In genomic region chr9:70229579-70229978, GRCh38 we compare ENCODE assay signal across 9 cellular contexts. TPM values are rescaled to one million over a fixed set of nuclear protein-coding genes. Genes with fewer than 3 reads are reported as not detected.
A peak's percentile ranks its signal among the peaks of the same experiment; 100 is the strongest.
DNase-seq lines count a peak whose midpoint lies in the region; FAIRE-seq and TF ChIP-seq lines count a peak whose summit lies in the region.
"Had no signal": no experiment of that assay in that cellular context is flagged by ENCODE, and none has a peak within 500 bp of the region (broad histone marks: within the 10 kb centered on the region; RNA-seq: fewer than 3 reads in every experiment).

No MANE protein-coding gene starts in this region.

- CTCF ChIA-PET in endothelial cell of umbilical vein (lab: Charles Lee) = interaction anchor here (0.6 to 4.5 kb wide), 10 partner anchors 107 to 557 kb away, joined by 3 to 38 read pairs (median 4); partner anchors contain the start of gene APBA1

- no peaks in the 10 kb centered on the region for H3K9me1 ChIP-seq in endothelial cell of umbilical vein (replicated peaks; ENCODE audit: control insufficient read depth, extremely low read depth, insufficient read depth, low read length)

- no peak overlapping the region for H3K27ac Mint-ChIP-seq in activated T-helper 2 cell treated with anti-CD3 and anti-CD28 coated beads, Interferon-gamma antibody, Interleukin-2, Interleukin-4, amounts not matched to agents 10 μg/mL and 5 μg/mL and 100 μg/mL, durations not matched to agents 14 hours and 24 hours and 36 hours

- peak; percentile 94 for FAIRE-seq in H54 (lab: Jason Lieb, UNC)
- no peak for FAIRE-seq in endothelial cell of umbilical vein (lab: Jason Lieb, UNC)
- FAIRE-seq: islet of Langerhans had no signal

- no peaks in the 10 kb centered on the region for H3K4me1 Mint-ChIP-seq in activated T-helper 2 cell treated with anti-CD3 and anti-CD28 coated beads, Interferon-gamma antibody, Interleukin-2, Interleukin-4, amounts not matched to agents 10 μg/mL and 5 μg/mL and 100 μg/mL, durations not matched to agents 14 hours and 24 hours and 36 hours (ENCODE audit: low read depth)

- H3K4me3 Mint-ChIP-seq in activated T-helper 2 cell treated with anti-CD3 and anti-CD28 coated beads, Interferon-gamma antibody, Interleukin-2, Interleukin-4, amounts not matched to agents 10 μg/mL and 5 μg/mL and 100 μg/mL, durations not matched to agents 14 hours and 24 hours and 36 hours (ENCODE audit: low read depth) = no peak overlapping the region

- no peak overlapping the region for H3K9ac ChIP-seq in endothelial cell of umbilical vein (replicated peaks; ENCODE audit: extremely low read depth, insufficient read depth, low read length)

- no peaks in the 10 kb centered on the region for H3K9me3 Mint-ChIP-seq in activated T-helper 2 cell treated with anti-CD3 and anti-CD28 coated beads, Interferon-gamma antibody, Interleukin-2, Interleukin-4, amounts not matched to agents 10 μg/mL and 5 μg/mL and 100 μg/mL, durations not matched to agents 14 hours and 24 hours and 36 hours

- BruUV-seq in endothelial cell of umbilical vein (replicated peaks; lab: Mats Ljungman, UMichigan) = no TSS peak

- H3K27me3 ChIP-seq in endothelial cell of umbilical vein (ENCODE audit: control insufficient read depth in 2 of 2, insufficient read depth in 2 of 2, low read length in 2 of 2) = no peaks in the 10 kb centered on the region
- H3K27me3 ChIP-seq in sigmoid colon = no peaks in the 10 kb centered on the region

- DNase-seq in H54 (ENCODE audit: insufficient read length, low spot score) = no peak
- peak; percentile 38 for DNase-seq in NCI-H69 (lab: John Stamatoyannopoulos, UW)
- DNase-seq in endothelial cell of umbilical vein (ENCODE audit: low read depth, low spot score) = peak; percentile 19
- DNase-seq in sigmoid colon = no peak
- DNase-seq in NCI-H2029 treated with DMSO at 0.1 percent for 48 hours (lab: John Stamatoyannopoulos, UW) = no peak
- no peak for DNase-seq in GM20000 (ENCODE audit: low spot score)
- DNase-seq in activated T-helper 2 cell treated with anti-CD3 and anti-CD28 coated beads, Interferon-gamma antibody, Interleukin-2, Interleukin-4, amounts not matched to agents 10 μg/mL and 5 μg/mL and 100 μg/mL, durations not matched to agents 14 hours and 24 hours and 36 hours (ENCODE audit: low spot score) = no peak
- DNase-seq: activated T-cell treated with anti-CD3 and anti-CD28 coated beads for 4 hours had no signal

- dilution Hi-C loops in endothelial cell of umbilical vein (cut with MboI; ENCODE audit: extremely low pct_ligation_motif_present, low sequenced_read_pairs) = no loop called here

- H3K36me3 ChIP-seq in endothelial cell of umbilical vein (ENCODE audit: control insufficient read depth in 2 of 2, extremely low read depth in 1 of 2, insufficient read depth in 2 of 2, low read length in 2 of 2) (no peaks in the 10 kb centered on the region), sigmoid colon (peaks cover 0 to 27% (median 4%) of the 10 kb centered on the region in 4 donors)

- H3K9me3 ChIP-seq in endothelial cell of umbilical vein (replicated peaks; ENCODE audit: control insufficient read depth, insufficient read depth, low read length) (no peaks in the 10 kb centered on the region), sigmoid colon (no peaks in the 10 kb centered on the region)

- intact Hi-C loops in endothelial cell of umbilical vein (cut with micrococcal nuclease) = loop anchor here (1.0 to 10.0 kb wide), 4 partner anchors 95 to 285 kb away; no protein-coding TSS in a partner anchor
- intact Hi-C loops in sigmoid colon (cut with DNase I) = loop anchor here (5.0 kb wide), 2 partner anchors 107 to 257 kb away; no protein-coding TSS in a partner anchor
- intact Hi-C loops in activated T-helper 2 cell treated with anti-CD3 and anti-CD28 coated beads, Interferon-gamma antibody, Interleukin-2, Interleukin-4, amounts not matched to agents 10 μg/mL and 5 μg/mL and 100 μg/mL, durations not matched to agents 14 hours and 24 hours and 36 hours (cut with micrococcal nuclease) = loop anchor here (10.0 kb wide), 1 partner anchor 255 kb away; no protein-coding TSS in a partner anchor

- TF ChIP-seq CTCF in endothelial cell of umbilical vein (IDR thresholded peaks at IDR 0.05; ENCODE audit: extremely low read depth in 1 of 2, insufficient read depth in 1 of 2, low read depth in 1 of 2, low read length in 2 of 2) = peak in 1 of 2 donors; percentile 18
- no peak for TF ChIP-seq CTCF in sigmoid colon (IDR thresholded peaks at IDR 0.05)
- no peak for TF ChIP-seq CTCF in GM20000 (IDR thresholded peaks at IDR 0.05; ENCODE audit: extremely low read depth, missing control alignments)

- H3K4me3 ChIP-seq in endothelial cell of umbilical vein (replicated peaks in 1 of 3; ENCODE audit: insufficient read depth in 1 of 3, low read depth in 1 of 3, low read length in 3 of 3) = no peak overlapping the region
- H3K4me3 ChIP-seq in sigmoid colon = no peak overlapping the region

- TF ChIP-seq POLR2A in H54 (IDR thresholded peaks at IDR 0.05; ENCODE audit: low read depth, low read length) = no peak
- TF ChIP-seq POLR2A in endothelial cell of umbilical vein (IDR thresholded peaks at IDR 0.05; ENCODE audit: low read depth, low read length) = no peak
- TF ChIP-seq POLR2A in sigmoid colon (IDR thresholded peaks at IDR 0.05) = no peak

- no peak overlapping the region for H3K4me2 ChIP-seq in endothelial cell of umbilical vein (ENCODE audit: insufficient read depth, low read length)

- H3K79me2 ChIP-seq in endothelial cell of umbilical vein (ENCODE audit: control insufficient read depth, insufficient read depth, low read length) = no peaks in the 10 kb centered on the region

- POLR2A ChIA-PET in endothelial cell of umbilical vein (lab: Charles Lee) = no interaction called here

- no peaks in the 10 kb centered on the region for H4K20me1 ChIP-seq in endothelial cell of umbilical vein (replicated peaks; ENCODE audit: control insufficient read depth, extremely low read depth, insufficient read depth, low read length)

- no peak for TF ChIP-seq EP300 in sigmoid colon (IDR thresholded peaks at IDR 0.05)

- WGBS in sigmoid colon, 2 donors = 67 to 74% methylated on average over 3 of the region's 3 CpGs

- no peak overlapping the region for H2AFZ ChIP-seq in endothelial cell of umbilical vein (ENCODE audit: low read depth, low read length)

- H3K4me1 ChIP-seq in endothelial cell of umbilical vein (ENCODE audit: control insufficient read depth, extremely low read depth, insufficient read depth, low read length) = no peaks in the 10 kb centered on the region
- H3K4me1 ChIP-seq in sigmoid colon = peaks cover 0 to 28% (median 20%) of the 10 kb centered on the region in 4 donors

- H3K36me3 Mint-ChIP-seq in activated T-helper 2 cell treated with anti-CD3 and anti-CD28 coated beads, Interferon-gamma antibody, Interleukin-2, Interleukin-4, amounts not matched to agents 10 μg/mL and 5 μg/mL and 100 μg/mL, durations not matched to agents 14 hours and 24 hours and 36 hours (ENCODE audit: low read depth) = no peaks in the 10 kb centered on the region

- peaks cover 3% of the 10 kb centered on the region for H3K27me3 Mint-ChIP-seq in activated T-helper 2 cell treated with anti-CD3 and anti-CD28 coated beads, Interferon-gamma antibody, Interleukin-2, Interleukin-4, amounts not matched to agents 10 μg/mL and 5 μg/mL and 100 μg/mL, durations not matched to agents 14 hours and 24 hours and 36 hours (ENCODE audit: low read depth)

- H3K27ac ChIP-seq in endothelial cell of umbilical vein (ENCODE audit: insufficient read depth, low read depth, low read length) (no peak overlapping the region), sigmoid colon (peak overlapping the region in 3 of 4 donors; percentile 6 to 36 (median 32))

TF ChIP-seq in endothelial cell of umbilical vein, 7 proteins besides CTCF, POLR2A, EP300 and RAD21:
- TF ChIP-seq MYC (IDR thresholded peaks at IDR 0.05; ENCODE audit: low read depth, low read length) (no peak), POLR2AphosphoS5 (IDR thresholded peaks at IDR 0.05; ENCODE audit: insufficient read depth, low read depth, low read length) (no peak), EZH2 (IDR thresholded peaks at IDR 0.05; ENCODE audit: borderline replicate concordance, low read depth, low read length, severe bottlenecking) (no peak), FOS (IDR thresholded peaks at IDR 0.05; ENCODE audit: borderline replicate concordance, insufficient read depth, low read length) (no peak), JUN (IDR thresholded peaks at IDR 0.05; ENCODE audit: borderline replicate concordance, insufficient read depth, insufficient read length, low read depth) (no peak), GATA2 (IDR thresholded peaks at IDR 0.05; ENCODE audit: insufficient read depth, insufficient read length, low read depth, low read length) (no peak), MAX (IDR thresholded peaks at IDR 0.05; ENCODE audit: insufficient read depth, insufficient read length) (no peak)

RNA-seq across cellular contexts. Expression of gene SMC5, which starts 29.2 kb away (rescaled TPM):
- total RNA-seq in endothelial cell of umbilical vein (24.3 and 32.8 TPM in 2 replicates), sigmoid colon (10 to 100 TPM; 20.1 to 31.6 (median 23.4) TPM)
- polyA plus RNA-seq in endothelial cell of umbilical vein (5.3 and 17.1 TPM in 2 replicates), sigmoid colon (10 to 100 TPM; 11.4 to 14.3 (median 11.8) TPM)
- polyA plus RNA-seq in endothelial cell of umbilical vein (2011; cell fraction: cytosol; rRNA removed) = 6.5 and 6.7 TPM in 2 replicates
- 29.1 and 88.9 TPM in 2 replicates for polyA plus RNA-seq in endothelial cell of umbilical vein (2011; cell fraction: nucleus; rRNA removed)
- 16.1 and 18.2 TPM in 2 replicates for polyA plus RNA-seq in endothelial cell of umbilical vein (2012)
- 8.7 and 9.2 TPM in 2 replicates for polyA minus RNA-seq in endothelial cell of umbilical vein
- 13.7 TPM for polyA minus RNA-seq in endothelial cell of umbilical vein (2011; cell fraction: cytosol; rRNA and poly(A)+ RNA removed)
- polyA minus RNA-seq in endothelial cell of umbilical vein (2011; cell fraction: nucleus; rRNA and poly(A)+ RNA removed) = 32.7 and 48.4 TPM in 2 replicates
- total RNA-seq in activated T-helper 2 cell treated with anti-CD3 and anti-CD28 coated beads, Interferon-gamma antibody, Interleukin-2, Interleukin-4, amounts not matched to agents 10 μg/mL and 5 μg/mL and 100 μg/mL, durations not matched to agents 14 hours and 24 hours and 36 hours = 45.3 and 51.0 TPM in 2 replicates

Comparison
In these comparisons a context has a peak if more than half of its experiments do, and no peak if none do; other contexts are left out.
1. DNase-seq: peak in NCI-H69 (single experiment) and endothelial cell of umbilical vein (single experiment); none in H54 (single experiment), sigmoid colon (single experiment), NCI-H2029 treated with DMSO at 0.1 percent for 48 hours (single experiment), GM20000 (single experiment) and activated T-helper 2 cell treated with anti-CD3 and anti-CD28 coated beads, Interferon-gamma antibody, Interleukin-2, Interleukin-4, amounts not matched to agents 10 μg/mL and 5 μg/mL and 100 μg/mL, durations not matched to agents 14 hours and 24 hours and 36 hours (single experiment).